In the genomic region with DNA sequence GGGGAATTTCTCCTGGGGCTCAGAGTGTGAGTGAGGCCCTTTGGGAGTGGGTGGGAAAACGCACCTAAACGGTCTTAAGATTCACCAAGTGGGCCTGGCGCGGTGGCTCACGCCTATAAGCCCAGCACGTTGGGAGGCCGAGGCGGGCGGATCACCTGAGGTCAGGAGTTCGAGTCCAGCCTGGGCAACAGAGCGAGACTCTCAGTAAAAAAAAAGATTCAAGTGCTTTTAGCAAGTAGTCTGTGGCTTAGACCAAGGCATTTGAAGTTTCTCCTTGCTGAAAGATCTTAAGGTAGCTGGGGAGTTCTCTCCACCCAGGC, we compare ENCODE assay signal across 1 cellular context.
TF ChIP-seq lines count a peak whose summit lies in the region.

No MANE protein-coding gene starts in this region.

TF ChIP-seq in HEK293, 187 proteins besides CTCF, POLR2A, EP300 and RAD21 (continued from another document):
- TF ChIP-seq ZNF148 (tag by site-specific recombination; IDR thresholded peaks at IDR 0.05; ENCODE audit: borderline replicate concordance) = no peak
- TF ChIP-seq, protein P1, sequence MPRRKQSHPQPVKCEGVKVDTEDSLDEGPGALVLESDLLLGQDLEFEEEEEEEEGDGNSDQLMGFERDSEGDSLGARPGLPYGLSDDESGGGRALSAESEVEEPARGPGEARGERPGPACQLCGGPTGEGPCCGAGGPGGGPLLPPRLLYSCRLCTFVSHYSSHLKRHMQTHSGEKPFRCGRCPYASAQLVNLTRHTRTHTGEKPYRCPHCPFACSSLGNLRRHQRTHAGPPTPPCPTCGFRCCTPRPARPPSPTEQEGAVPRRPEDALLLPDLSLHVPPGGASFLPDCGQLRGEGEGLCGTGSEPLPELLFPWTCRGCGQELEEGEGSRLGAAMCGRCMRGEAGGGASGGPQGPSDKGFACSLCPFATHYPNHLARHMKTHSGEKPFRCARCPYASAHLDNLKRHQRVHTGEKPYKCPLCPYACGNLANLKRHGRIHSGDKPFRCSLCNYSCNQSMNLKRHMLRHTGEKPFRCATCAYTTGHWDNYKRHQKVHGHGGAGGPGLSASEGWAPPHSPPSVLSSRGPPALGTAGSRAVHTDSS (tag by site-specific recombination; IDR thresholded peaks at IDR 0.05) = no peak
- no peak for TF ChIP-seq ZNF670 (tag by site-specific recombination; IDR thresholded peaks at IDR 0.05; ENCODE audit: low read depth)
- peak; percentile 37; the same call in 1 of the 2 replicates for TF ChIP-seq ZFHX2 (tag by site-specific recombination; conservative IDR thresholded peaks at IDR 0.05)
